Comparison of ENCODE assay signal across 10 cellular contexts in the genomic region with DNA sequence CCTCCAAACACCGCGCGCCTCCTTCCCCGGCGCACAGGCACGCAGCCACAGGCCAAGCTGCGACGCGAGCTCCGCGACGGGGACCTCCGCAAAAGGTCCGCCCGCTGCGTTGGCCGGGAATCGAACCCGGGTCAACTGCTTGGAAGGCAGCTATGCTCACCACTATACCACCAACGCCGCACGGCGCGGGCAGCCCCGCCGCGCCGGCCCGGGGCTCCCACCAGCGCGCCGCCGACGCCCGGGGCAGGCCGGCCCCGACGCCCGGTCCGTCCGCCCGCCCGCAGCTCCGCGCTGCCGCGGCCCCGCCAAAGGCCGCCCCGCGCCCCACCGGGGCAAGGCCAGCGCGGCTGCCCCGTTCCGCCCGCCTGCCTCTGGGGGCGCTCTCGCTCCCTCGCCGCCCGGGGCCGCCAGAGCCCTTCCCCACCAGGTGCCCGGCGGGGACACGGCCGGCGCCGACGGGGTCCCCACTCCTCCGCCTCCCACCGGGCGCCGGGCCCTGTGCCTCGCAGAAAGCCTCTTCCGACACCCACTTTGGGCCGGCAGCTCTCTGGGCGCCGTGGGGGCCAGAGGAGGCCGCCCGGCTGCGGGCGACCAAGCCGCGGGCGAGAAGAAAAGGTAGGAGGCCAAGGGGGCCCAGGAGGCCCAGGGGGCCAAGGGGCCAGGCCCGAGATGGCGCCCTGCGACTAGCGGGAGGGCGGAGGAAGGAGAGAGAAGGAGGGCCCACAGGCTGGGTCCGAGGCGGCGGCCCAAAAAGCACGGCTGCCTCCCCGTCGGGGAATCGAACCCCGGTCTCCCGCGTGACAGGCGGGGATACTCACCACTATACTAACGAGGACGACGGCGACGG. TPM values are rescaled to one million over a fixed set of nuclear protein-coding genes. Genes with fewer than 3 reads are reported as not detected.
DNase-seq lines count a peak whose midpoint lies in the region; ATAC-seq, FAIRE-seq and TF ChIP-seq lines count a peak whose summit lies in the region.
"Not testable (repeated sequence)": the region's sequence is repeated elsewhere in the genome, so short reads cannot be mapped to it uniquely, and the experiment has no call there.
"Had no signal": no experiment of that assay in that cellular context is flagged by ENCODE, and none has a peak within 500 bp of the region (broad histone marks: within the 10 kb centered on the region; RNA-seq: fewer than 3 reads in every experiment).

No MANE protein-coding gene starts in this region.

- POLR2A ChIA-PET in Panc1 (lab: Charles Lee); K562 (lab: Yijun Ruan, JAX); naive thymus-derived CD8-positive, alpha-beta T cell (lab: Charles Lee): not testable (repeated sequence)

- H3K9me1 ChIP-seq in K562 (ENCODE audit: control insufficient read depth, insufficient read depth, low read length): not testable (repeated sequence)

- H2AFZ ChIP-seq in K562 (ENCODE audit: low read depth, low read length): not testable (repeated sequence)

- in situ Hi-C loops in Panc1 (cut with HindIII; ENCODE audit: low pct_unique_long_range_greater_than_20kb, low sequenced_read_pairs): not testable (repeated sequence)
- in situ Hi-C loops in K562 (cut with MboI): loop anchor here (25.0 kb wide), 1 partner anchor 557 kb away; a partner anchor contains a TSS

- H3K27ac Mint-ChIP-seq in naive thymus-derived CD8-positive, alpha-beta T cell: not testable (repeated sequence)

- CTCF ChIA-PET in Panc1 (lab: Charles Lee); K562 (lab: Yijun Ruan, JAX; ENCODE audit: low intra/inter-chr PET ratio): not testable (repeated sequence)

- not testable (repeated sequence) for H3K9ac ChIP-seq in K562 (ENCODE audit: insufficient read depth in 1 of 2, low read depth in 2 of 2, low read length in 2 of 2)

- H3K36me3 ChIP-seq in Panc1 (ENCODE audit: control insufficient read depth, insufficient read depth, low read length); K562 (ENCODE audit: control insufficient read depth, insufficient read depth, low read length): not testable (repeated sequence)

- BruUV-seq in Panc1 (replicated peaks; lab: Mats Ljungman, UMichigan); K562 (replicated peaks; lab: Mats Ljungman, UMichigan): not testable (repeated sequence)

- H3K4me3 ChIP-seq in Panc1 (ENCODE audit: low read depth in 2 of 2, low read length in 2 of 2); K562: not testable (repeated sequence)

- TF ChIP-seq RAD21 in K562 (CRISPR knock-in tag; conservative IDR thresholded peaks at IDR 0.05 in 1 of 2, IDR thresholded peaks at IDR 0.05 in 1 of 2): not testable (repeated sequence)

- not testable (repeated sequence) for H3K4me1 Mint-ChIP-seq in naive thymus-derived CD8-positive, alpha-beta T cell

- peaks cover 0 to 10% (median 2%) of the 10 kb centered on the region in 5 donors for H3K27me3 Mint-ChIP-seq in naive thymus-derived CD8-positive, alpha-beta T cell

- not testable (repeated sequence) for H3K4me1 ChIP-seq in Panc1 (ENCODE audit: control insufficient read depth, insufficient read depth, low read length)
- H3K4me1 ChIP-seq in K562 (replicated peaks in 1 of 2; ENCODE audit: control insufficient read depth in 2 of 2, insufficient read depth in 2 of 2, low read length in 2 of 2): peaks cover 0 to 11% of the 10 kb centered on the region in 2 experiments; a peak in 2 of 5 replicates

- H3K9me3 ChIP-seq in Panc1 (ENCODE audit: control insufficient read depth, insufficient read depth, low read depth, low read length); K562 (replicated peaks; ENCODE audit: control insufficient read depth, insufficient read depth, low read depth, low read length): not testable (repeated sequence)

- DNase-seq in Panc1 (ENCODE audit: low read depth, low spot score); K562 (ENCODE audit: extremely low read depth in 1 of 4, low spot score in 3 of 4); naive thymus-derived CD8-positive, alpha-beta T cell: not testable (repeated sequence)

- H3K79me2 ChIP-seq in K562 (ENCODE audit: control insufficient read depth, insufficient read depth, low read length): not testable (repeated sequence)

- not testable (repeated sequence) for TF ChIP-seq POLR2A in K562 (conservative IDR thresholded peaks at IDR 0.05)

- not testable (repeated sequence) for H3K9me3 Mint-ChIP-seq in naive thymus-derived CD8-positive, alpha-beta T cell

- H3K36me3 Mint-ChIP-seq in naive thymus-derived CD8-positive, alpha-beta T cell: not testable (repeated sequence)

- TF ChIP-seq EP300 in K562 (IDR thresholded peaks at IDR 0.05; ENCODE audit: low read length): not testable (repeated sequence)

- intact Hi-C loops in Panc1 (cut with micrococcal nuclease; ENCODE audit: unreplicated experiment); K562 (cut with micrococcal nuclease): not testable (repeated sequence)

- TF ChIP-seq CTCF in Panc1 (IDR thresholded peaks at IDR 0.05); K562 (IDR thresholded peaks at IDR 0.05 in 2 of 3, conservative IDR thresholded peaks at IDR 0.05 in 1 of 3; ENCODE audit: insufficient read depth in 2 of 3, low read depth in 1 of 3, low read length in 3 of 3): not testable (repeated sequence)

- ATAC-seq in GM18499 (IDR thresholded peaks at IDR 0.05; ENCODE audit: insufficient read depth, unreplicated experiment) (peak; percentile 7), GM19328 (IDR thresholded peaks at IDR 0.05; ENCODE audit: unreplicated experiment) (peak; percentile 21), GM21576 (IDR thresholded peaks at IDR 0.05; ENCODE audit: unreplicated experiment) (peak; percentile 25), HG02840 (IDR thresholded peaks at IDR 0.05; ENCODE audit: low FRiP score, unreplicated experiment) (peak; percentile 19), HG03159 (IDR thresholded peaks at IDR 0.05; ENCODE audit: unreplicated experiment) (peak; percentile 25), Panc1 (peak; percentile 66), K562 (peak; percentile 79)
- ATAC-seq in naive thymus-derived CD8-positive, alpha-beta T cell: peak; percentile 25 to 31

- H4K20me1 ChIP-seq in K562 (replicated peaks; ENCODE audit: control insufficient read depth, insufficient read depth, low read length): not testable (repeated sequence)

- WGBS in K562 (ENCODE audit: insufficient coverage, low coverage, missing lambda C conversion rate): no CpG with 5 or more reads among the region's 107 CpGs

- not testable (repeated sequence) for FAIRE-seq in K562 (lab: Jason Lieb, UNC)

- not testable (repeated sequence) for H3K4me3 Mint-ChIP-seq in naive thymus-derived CD8-positive, alpha-beta T cell

- not testable (repeated sequence) for H3K27ac ChIP-seq in Panc1 (ENCODE audit: low read length); K562 (ENCODE audit: extremely low read depth, low read depth, low read length)

- not testable (repeated sequence) for H3K27me3 ChIP-seq in Panc1 (ENCODE audit: control insufficient read depth, insufficient read depth, low read length); K562 (ENCODE audit: control insufficient read depth in 2 of 2, insufficient read depth in 2 of 2, low read length in 2 of 2)

- H3K4me2 ChIP-seq in K562 (ENCODE audit: insufficient read depth, low read length): not testable (repeated sequence)

RNA-seq across cellular contexts. Expression of a gene that starts 50.2 kb away (rescaled TPM):
- total RNA-seq in Panc1 (2021; ENCODE audit: unreplicated experiment): 0.28 TPM
- polyA plus RNA-seq in Panc1 (2012; ENCODE audit: insufficient read length): not detected
- total RNA-seq in K562 (2011; cell fraction: chromatin; rRNA removed; ENCODE audit: low replicate concordance): 389 and 599 TPM in 2 replicates
- total RNA-seq in K562 (2011; cell fraction: nucleolus; rRNA removed): 541 and 613 TPM in 2 replicates
- 545 and 616 TPM in 2 replicates for total RNA-seq in K562 (2011; cell fraction: nucleoplasm; rRNA removed)
- total RNA-seq in K562 (2014; rRNA removed): 101 and 112 TPM in 2 replicates
- 113 and 127 TPM in 2 replicates for total RNA-seq in K562 (2014; rRNA removed; fragmentation: Illumina TruSeq; extraction: Trizol)
- 117 and 130 TPM in 2 replicates for total RNA-seq in K562 (2015; rRNA removed; fragmentation: Illumina TruSeq; extraction: Trizol)
- 84.4 and 97.8 TPM in 2 replicates for total RNA-seq in K562 (2021)
- polyA plus RNA-seq in K562 (2011; rRNA removed): 373 and 504 TPM in 2 replicates
- polyA plus RNA-seq in K562 (2011; cell fraction: cytosol; rRNA removed): 431 and 516 TPM in 2 replicates
- 298 and 350 TPM in 2 replicates for polyA plus RNA-seq in K562 (2011; cell fraction: nucleus; rRNA removed)
- polyA plus RNA-seq in K562 (2012): 85.7 and 203 TPM in 2 replicates
- 147 and 151 TPM in 2 replicates for polyA plus RNA-seq in K562 (2014; fragmentation: Illumina TruSeq; extraction: Trizol)
- 100 to 1,000 TPM in 1 of 2 experiments, 10 to 100 TPM in 1; 80.0 to 112 TPM for polyA plus RNA-seq in K562 (2014; fragmentation: Nextera tagmentation; extraction: Ambion mirVana)
- polyA plus RNA-seq in K562 (2014; rRNA removed): 124 and 132 TPM in 2 replicates
- 536 and 660 TPM in 2 replicates for polyA minus RNA-seq in K562 (2011; rRNA and poly(A)+ RNA removed)
- 195 and 278 TPM in 2 replicates for polyA minus RNA-seq in K562 (2011; cell fraction: cytosol; rRNA and poly(A)+ RNA removed)
- polyA minus RNA-seq in K562 (2011; cell fraction: nucleus; rRNA and poly(A)+ RNA removed): 253 and 509 TPM in 2 replicates
- total RNA-seq in naive thymus-derived CD8-positive, alpha-beta T cell: under 1 TPM; 0.34 to 0.52 TPM
- polyA plus RNA-seq in naive thymus-derived CD8-positive, alpha-beta T cell: under 1 TPM in 2 of 3 donors, not detected in 1; 0.41 to 0.84 TPM
- total RNA-seq: H7, MCF 10A had no signal

Comparison
In these comparisons a context has a peak if more than half of its experiments do, and no peak if none do; other contexts are left out.
1. ATAC-seq: peak in every context shown above with its lines; median percentile 79 in K562; 66 in Panc1; 28 in naive thymus-derived CD8-positive, alpha-beta T cell; 25 in GM21576; 25 in HG03159; 21 in GM19328; 19 in HG02840; 7 in GM18499.
2. RNA of a gene that starts 50.2 kb away (total RNA-seq): 84.4 to 616 TPM in K562; 0.34 to 0.52 TPM in naive thymus-derived CD8-positive, alpha-beta T cell and 0.28 TPM in Panc1 (single experiment); every median in the first group is over 10 times any median in the second.